Comparison of ENCODE assay signal across 23 cellular contexts in genomic region chr5:55674340-55674739, GRCh38.
"Had no signal": no experiment of that assay in that cellular context is flagged by ENCODE, and none has a peak within 500 bp of the region (broad histone marks: within the 10 kb centered on the region; RNA-seq: fewer than 3 reads in every experiment).

No MANE protein-coding gene starts in this region.

- H3K4me2 ChIP-seq: hepatocyte, smooth muscle cell had no signal

- H3K79me2 ChIP-seq: hepatocyte had no signal

- H3K27me3 ChIP-seq: colonic mucosa, foreskin keratinocyte, hepatocyte, neutrophil, right atrium auricular region had no signal

- H3K4me3 ChIP-seq: colonic mucosa, hepatocyte, left ventricle myocardium inferior, lower lobe of right lung, right atrium auricular region, smooth muscle cell had no signal

- DNase-seq: cerebellar nuclear complex; colonic mucosa; effector CD4-positive, alpha-beta T cell; endodermal cell; erythroblast; foreskin keratinocyte; head of caudate nucleus; kidney; left cardiac atrium; left ventricle myocardium inferior; lower lobe of right lung; posterior cingulate gyrus; stimulated activated CD4-positive, alpha-beta T cell treated with anti-CD3 and anti-CD28 coated beads, Interleukin-4, amount 100 ng/mL, for 1 hour; stimulated activated CD8-positive, alpha-beta memory T cell treated with anti-CD3 and anti-CD28 coated beads, Interleukin-4, amount 100 ng/mL, for 48 hours; stimulated activated naive CD8-positive, alpha-beta T cell treated with anti-CD3 and anti-CD28 coated beads, Interleukin-15, Interleukin-2, amounts not matched to agents 100 U/mL and 50 U/mL, for 24 hours had no signal

- FAIRE-seq: endothelial cell of umbilical vein, kidney, urothelium cell line had no signal

- H3K9me3 ChIP-seq: colonic mucosa, left ventricle myocardium inferior, lower lobe of right lung, neutrophil, right atrium auricular region had no signal

- H3K4me1 ChIP-seq: colonic mucosa had no signal

- ATAC-seq: foreskin keratinocyte; lower lobe of right lung; natural killer cell treated with Interleukin-12 subunit alpha and Interleukin-12 subunit beta and Interleukin-15 and Interleukin-18, amount 100 ng/mL, for 72 hours; stimulated activated effector memory CD8-positive, alpha-beta T cell treated with anti-CD3 and anti-CD28 coated beads, Interleukin-12 subunit alpha, Interleukin-12 subunit beta, amount 100 ng/mL, for 72 hours; stimulated activated naive CD8-positive, alpha-beta T cell treated with anti-CD3 and anti-CD28 coated beads, Interleukin-15, Interleukin-2, amounts not matched to agents 100 U/mL and 50 U/mL, for 24 hours had no signal

- H3K36me3 ChIP-seq: colonic mucosa, neutrophil, right atrium auricular region had no signal

- H2AFZ ChIP-seq: hepatocyte had no signal

- H3K27ac ChIP-seq: colonic mucosa, foreskin keratinocyte, neutrophil, right atrium auricular region had no signal
